In the genomic region with DNA sequence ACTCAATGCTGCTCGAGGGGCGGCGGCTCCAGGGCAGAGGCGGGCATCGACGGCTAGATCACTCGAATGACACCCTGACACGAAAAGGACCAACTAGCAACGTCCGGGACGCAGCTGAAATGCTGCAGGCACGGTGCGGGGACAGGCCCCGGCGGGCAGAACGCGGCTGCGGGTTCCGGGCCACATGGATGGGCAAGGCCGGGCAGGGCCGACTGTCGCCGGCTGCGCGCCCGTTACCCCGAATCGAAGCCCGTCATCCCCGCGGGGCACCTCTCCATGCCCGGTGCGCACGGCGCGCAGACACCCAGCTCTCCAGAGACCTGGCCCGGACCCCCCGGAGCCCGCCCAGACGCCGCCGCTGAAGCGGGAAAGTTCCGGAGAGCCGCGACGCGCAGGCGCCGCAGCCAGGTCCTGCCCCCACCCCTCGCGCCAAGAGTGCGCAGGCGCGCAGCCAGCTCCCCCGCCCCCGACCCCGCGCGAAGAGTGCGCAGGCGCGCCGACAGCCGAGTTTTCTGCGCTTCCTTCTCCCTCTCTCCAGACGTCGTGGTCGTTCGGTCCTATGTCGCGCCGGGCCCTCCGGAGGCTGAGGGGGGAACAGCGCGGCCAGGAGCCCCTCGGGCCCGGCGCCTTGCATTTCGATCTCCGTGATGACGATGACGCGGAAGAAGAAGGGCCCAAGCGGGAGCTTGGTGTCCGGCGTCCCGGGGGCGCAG, we compare ENCODE assay signal across 1 cellular context.
TF ChIP-seq lines count a peak whose summit lies in the region.

A gene with protein sequence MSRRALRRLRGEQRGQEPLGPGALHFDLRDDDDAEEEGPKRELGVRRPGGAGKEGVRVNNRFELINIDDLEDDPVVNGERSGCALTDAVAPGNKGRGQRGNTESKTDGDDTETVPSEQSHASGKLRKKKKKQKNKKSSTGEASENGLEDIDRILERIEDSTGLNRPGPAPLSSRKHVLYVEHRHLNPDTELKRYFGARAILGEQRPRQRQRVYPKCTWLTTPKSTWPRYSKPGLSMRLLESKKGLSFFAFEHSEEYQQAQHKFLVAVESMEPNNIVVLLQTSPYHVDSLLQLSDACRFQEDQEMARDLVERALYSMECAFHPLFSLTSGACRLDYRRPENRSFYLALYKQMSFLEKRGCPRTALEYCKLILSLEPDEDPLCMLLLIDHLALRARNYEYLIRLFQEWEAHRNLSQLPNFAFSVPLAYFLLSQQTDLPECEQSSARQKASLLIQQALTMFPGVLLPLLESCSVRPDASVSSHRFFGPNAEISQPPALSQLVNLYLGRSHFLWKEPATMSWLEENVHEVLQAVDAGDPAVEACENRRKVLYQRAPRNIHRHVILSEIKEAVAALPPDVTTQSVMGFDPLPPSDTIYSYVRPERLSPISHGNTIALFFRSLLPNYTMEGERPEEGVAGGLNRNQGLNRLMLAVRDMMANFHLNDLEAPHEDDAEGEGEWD (plus strand): TSS at position 484 of the 713 bp plus-strand sequence. CDS start 76 bp downstream, at position 560.

TF ChIP-seq in GM12878, 131 proteins besides CTCF, POLR2A, EP300 and RAD21 (continued from another document):
- no peak for TF ChIP-seq SREBF2 (IDR thresholded peaks at IDR 0.05; ENCODE audit: low read length)
- TF ChIP-seq TCF3 (IDR thresholded peaks at IDR 0.05; ENCODE audit: borderline replicate concordance, insufficient read depth, low read depth, low read length), result no peak
- TF ChIP-seq SUZ12 (IDR thresholded peaks at IDR 0.05; ENCODE audit: unreplicated experiment), result no peak
- peak; percentile 31; the same call in 1 of the 3 replicates for TF ChIP-seq POU2F2 (IDR thresholded peaks at IDR 0.05; ENCODE audit: borderline replicate concordance, low read depth, low read length)
- TF ChIP-seq GABPA (IDR thresholded peaks at IDR 0.05; ENCODE audit: low read depth), result no peak
- TF ChIP-seq, protein P1, sequence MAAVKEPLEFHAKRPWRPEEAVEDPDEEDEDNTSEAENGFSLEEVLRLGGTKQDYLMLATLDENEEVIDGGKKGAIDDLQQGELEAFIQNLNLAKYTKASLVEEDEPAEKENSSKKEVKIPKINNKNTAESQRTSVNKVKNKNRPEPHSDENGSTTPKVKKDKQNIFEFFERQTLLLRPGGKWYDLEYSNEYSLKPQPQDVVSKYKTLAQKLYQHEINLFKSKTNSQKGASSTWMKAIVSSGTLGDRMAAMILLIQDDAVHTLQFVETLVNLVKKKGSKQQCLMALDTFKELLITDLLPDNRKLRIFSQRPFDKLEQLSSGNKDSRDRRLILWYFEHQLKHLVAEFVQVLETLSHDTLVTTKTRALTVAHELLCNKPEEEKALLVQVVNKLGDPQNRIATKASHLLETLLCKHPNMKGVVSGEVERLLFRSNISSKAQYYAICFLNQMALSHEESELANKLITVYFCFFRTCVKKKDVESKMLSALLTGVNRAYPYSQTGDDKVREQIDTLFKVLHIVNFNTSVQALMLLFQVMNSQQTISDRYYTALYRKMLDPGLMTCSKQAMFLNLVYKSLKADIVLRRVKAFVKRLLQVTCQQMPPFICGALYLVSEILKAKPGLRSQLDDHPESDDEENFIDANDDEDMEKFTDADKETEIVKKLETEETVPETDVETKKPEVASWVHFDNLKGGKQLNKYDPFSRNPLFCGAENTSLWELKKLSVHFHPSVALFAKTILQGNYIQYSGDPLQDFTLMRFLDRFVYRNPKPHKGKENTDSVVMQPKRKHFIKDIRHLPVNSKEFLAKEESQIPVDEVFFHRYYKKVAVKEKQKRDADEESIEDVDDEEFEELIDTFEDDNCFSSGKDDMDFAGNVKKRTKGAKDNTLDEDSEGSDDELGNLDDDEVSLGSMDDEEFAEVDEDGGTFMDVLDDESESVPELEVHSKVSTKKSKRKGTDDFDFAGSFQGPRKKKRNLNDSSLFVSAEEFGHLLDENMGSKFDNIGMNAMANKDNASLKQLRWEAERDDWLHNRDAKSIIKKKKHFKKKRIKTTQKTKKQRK (IDR thresholded peaks at IDR 0.05; ENCODE audit: low read depth, low read length), result no peak
- TF ChIP-seq NR2F1 (conservative IDR thresholded peaks at IDR 0.05), result no peak; the same call in 1 of the 2 replicates
- TF ChIP-seq, protein P2, sequence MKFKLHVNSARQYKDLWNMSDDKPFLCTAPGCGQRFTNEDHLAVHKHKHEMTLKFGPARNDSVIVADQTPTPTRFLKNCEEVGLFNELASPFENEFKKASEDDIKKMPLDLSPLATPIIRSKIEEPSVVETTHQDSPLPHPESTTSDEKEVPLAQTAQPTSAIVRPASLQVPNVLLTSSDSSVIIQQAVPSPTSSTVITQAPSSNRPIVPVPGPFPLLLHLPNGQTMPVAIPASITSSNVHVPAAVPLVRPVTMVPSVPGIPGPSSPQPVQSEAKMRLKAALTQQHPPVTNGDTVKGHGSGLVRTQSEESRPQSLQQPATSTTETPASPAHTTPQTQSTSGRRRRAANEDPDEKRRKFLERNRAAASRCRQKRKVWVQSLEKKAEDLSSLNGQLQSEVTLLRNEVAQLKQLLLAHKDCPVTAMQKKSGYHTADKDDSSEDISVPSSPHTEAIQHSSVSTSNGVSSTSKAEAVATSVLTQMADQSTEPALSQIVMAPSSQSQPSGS (IDR thresholded peaks at IDR 0.05; ENCODE audit: low read length), result no peak
- TF ChIP-seq ESRRA (IDR thresholded peaks at IDR 0.05; ENCODE audit: low read length), result no peak
- TF ChIP-seq, protein P3, sequence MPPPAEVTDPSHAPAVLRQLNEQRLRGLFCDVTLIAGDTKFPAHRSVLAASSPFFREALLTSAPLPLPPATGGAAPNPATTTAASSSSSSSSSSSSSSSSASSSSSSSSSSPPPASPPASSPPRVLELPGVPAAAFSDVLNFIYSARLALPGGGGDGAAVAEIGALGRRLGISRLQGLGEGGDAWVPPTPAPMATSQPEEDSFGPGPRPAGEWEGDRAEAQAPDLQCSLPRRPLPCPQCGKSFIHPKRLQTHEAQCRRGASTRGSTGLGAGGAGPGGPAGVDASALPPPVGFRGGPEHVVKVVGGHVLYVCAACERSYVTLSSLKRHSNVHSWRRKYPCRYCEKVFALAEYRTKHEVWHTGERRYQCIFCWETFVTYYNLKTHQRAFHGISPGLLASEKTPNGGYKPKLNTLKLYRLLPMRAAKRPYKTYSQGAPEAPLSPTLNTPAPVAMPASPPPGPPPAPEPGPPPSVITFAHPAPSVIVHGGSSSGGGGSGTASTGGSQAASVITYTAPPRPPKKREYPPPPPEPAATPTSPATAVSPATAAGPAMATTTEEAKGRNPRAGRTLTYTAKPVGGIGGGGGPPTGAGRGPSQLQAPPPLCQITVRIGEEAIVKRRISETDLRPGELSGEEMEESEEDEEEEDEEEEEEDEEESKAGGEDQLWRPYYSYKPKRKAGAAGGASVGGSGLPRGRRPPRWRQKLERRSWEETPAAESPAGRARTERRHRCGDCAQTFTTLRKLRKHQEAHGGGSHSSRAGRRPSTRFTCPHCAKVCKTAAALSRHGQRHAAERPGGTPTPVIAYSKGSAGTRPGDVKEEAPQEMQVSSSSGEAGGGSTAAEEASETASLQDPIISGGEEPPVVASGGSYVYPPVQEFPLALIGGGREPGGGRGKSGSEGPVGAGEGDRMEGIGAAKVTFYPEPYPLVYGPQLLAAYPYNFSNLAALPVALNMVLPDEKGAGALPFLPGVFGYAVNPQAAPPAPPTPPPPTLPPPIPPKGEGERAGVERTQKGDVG (CRISPR knock-in tag; IDR thresholded peaks at IDR 0.05), result no peak
- TF ChIP-seq TCF12 (IDR thresholded peaks at IDR 0.05; ENCODE audit: low read depth, low read length), result 0 out of 2 replicates have a peak, but pooled peaks have one; percentile 3
- TF ChIP-seq SRF (IDR thresholded peaks at IDR 0.05; ENCODE audit: low read depth in 2 of 2, low read length in 2 of 2), result no peak
- TF ChIP-seq ZNF384 (IDR thresholded peaks at IDR 0.05; ENCODE audit: borderline replicate concordance, low read depth, low read length), result no peak
- TF ChIP-seq, protein P4, sequence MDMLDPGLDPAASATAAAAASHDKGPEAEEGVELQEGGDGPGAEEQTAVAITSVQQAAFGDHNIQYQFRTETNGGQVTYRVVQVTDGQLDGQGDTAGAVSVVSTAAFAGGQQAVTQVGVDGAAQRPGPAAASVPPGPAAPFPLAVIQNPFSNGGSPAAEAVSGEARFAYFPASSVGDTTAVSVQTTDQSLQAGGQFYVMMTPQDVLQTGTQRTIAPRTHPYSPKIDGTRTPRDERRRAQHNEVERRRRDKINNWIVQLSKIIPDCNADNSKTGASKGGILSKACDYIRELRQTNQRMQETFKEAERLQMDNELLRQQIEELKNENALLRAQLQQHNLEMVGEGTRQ (IDR thresholded peaks at IDR 0.05; ENCODE audit: borderline replicate concordance, low read depth, low read length), result no peak
- TF ChIP-seq MEF2B (IDR thresholded peaks at IDR 0.05; ENCODE audit: partially characterized antibody, poor library complexity, severe bottlenecking), result no peak
- TF ChIP-seq, protein P5, sequence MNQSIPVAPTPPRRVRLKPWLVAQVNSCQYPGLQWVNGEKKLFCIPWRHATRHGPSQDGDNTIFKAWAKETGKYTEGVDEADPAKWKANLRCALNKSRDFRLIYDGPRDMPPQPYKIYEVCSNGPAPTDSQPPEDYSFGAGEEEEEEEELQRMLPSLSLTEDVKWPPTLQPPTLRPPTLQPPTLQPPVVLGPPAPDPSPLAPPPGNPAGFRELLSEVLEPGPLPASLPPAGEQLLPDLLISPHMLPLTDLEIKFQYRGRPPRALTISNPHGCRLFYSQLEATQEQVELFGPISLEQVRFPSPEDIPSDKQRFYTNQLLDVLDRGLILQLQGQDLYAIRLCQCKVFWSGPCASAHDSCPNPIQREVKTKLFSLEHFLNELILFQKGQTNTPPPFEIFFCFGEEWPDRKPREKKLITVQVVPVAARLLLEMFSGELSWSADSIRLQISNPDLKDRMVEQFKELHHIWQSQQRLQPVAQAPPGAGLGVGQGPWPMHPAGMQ (IDR thresholded peaks at IDR 0.05; ENCODE audit: borderline replicate concordance), result no peak
- TF ChIP-seq FOXM1 (IDR thresholded peaks at IDR 0.05; ENCODE audit: low read depth, low read length), result no peak
- no peak for TF ChIP-seq ZZZ3 (IDR thresholded peaks at IDR 0.05; ENCODE audit: control insufficient read depth, insufficient read length, low read depth)
- TF ChIP-seq, protein P6, sequence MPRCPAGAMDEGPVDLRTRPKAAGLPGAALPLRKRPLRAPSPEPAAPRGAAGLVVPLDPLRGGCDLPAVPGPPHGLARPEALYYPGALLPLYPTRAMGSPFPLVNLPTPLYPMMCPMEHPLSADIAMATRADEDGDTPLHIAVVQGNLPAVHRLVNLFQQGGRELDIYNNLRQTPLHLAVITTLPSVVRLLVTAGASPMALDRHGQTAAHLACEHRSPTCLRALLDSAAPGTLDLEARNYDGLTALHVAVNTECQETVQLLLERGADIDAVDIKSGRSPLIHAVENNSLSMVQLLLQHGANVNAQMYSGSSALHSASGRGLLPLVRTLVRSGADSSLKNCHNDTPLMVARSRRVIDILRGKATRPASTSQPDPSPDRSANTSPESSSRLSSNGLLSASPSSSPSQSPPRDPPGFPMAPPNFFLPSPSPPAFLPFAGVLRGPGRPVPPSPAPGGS (IDR thresholded peaks at IDR 0.05; ENCODE audit: borderline replicate concordance, insufficient read depth, low read depth, low read length, poor library complexity, severe bottlenecking), result no peak
- TF ChIP-seq SREBF1 (IDR thresholded peaks at IDR 0.05; ENCODE audit: low read length), result no peak
- no peak for TF ChIP-seq CBX5 (IDR thresholded peaks at IDR 0.05; ENCODE audit: low read depth)
- no peak for TF ChIP-seq BCL11A (IDR thresholded peaks at IDR 0.05; ENCODE audit: low read depth, low read length)
- peak; percentile 32 for TF ChIP-seq NBN (IDR thresholded peaks at IDR 0.05)
- peak; percentile 47 for TF ChIP-seq MYC (IDR thresholded peaks at IDR 0.05; ENCODE audit: insufficient read depth, insufficient read length, insufficient replicate concordance, low read length, severe bottlenecking)
- TF ChIP-seq CBX3 (IDR thresholded peaks at IDR 0.05; ENCODE audit: borderline replicate concordance, low read depth), result no peak
- peak; percentile 81; the same call in 1 of the 2 replicates for TF ChIP-seq PML (IDR thresholded peaks at IDR 0.05; ENCODE audit: low read length)
- TF ChIP-seq RELA (IDR thresholded peaks at IDR 0.05; ENCODE audit: borderline replicate concordance, partially characterized antibody), result no peak
- no peak for TF ChIP-seq SIX5 (IDR thresholded peaks at IDR 0.05; ENCODE audit: low read depth, low read length, severe bottlenecking)
